3 cellular contexts compared by ENCODE assay signal in the genomic region with DNA sequence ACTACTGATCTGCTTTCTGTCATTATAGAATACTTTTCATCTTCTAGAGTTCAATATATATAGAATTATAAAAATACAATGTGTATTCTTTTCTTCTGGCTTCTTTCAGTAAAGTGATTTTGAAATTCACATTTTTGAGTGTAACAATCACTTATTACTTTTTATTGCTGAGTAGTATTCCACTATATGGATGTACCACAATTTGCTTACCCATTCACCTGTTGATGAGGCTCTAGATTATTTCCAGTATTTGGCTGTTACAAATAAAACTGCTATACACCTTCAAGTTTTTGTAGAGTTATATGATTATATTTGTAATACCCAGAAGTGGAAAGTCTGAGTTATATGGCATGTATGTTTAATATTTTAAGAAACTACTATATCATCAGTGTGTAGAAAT.
"Had no signal": no experiment of that assay in that cellular context is flagged by ENCODE, and none has a peak within 500 bp of the region (broad histone marks: within the 10 kb centered on the region; RNA-seq: fewer than 3 reads in every experiment).

No MANE protein-coding gene starts in this region.

- H3K4me3 ChIP-seq: GM12878 had no signal

- DNase-seq: GDM1, GF-D8 had no signal

- ATAC-seq: GM12878 had no signal
